8 cellular contexts compared by ENCODE assay signal in the genomic region with DNA sequence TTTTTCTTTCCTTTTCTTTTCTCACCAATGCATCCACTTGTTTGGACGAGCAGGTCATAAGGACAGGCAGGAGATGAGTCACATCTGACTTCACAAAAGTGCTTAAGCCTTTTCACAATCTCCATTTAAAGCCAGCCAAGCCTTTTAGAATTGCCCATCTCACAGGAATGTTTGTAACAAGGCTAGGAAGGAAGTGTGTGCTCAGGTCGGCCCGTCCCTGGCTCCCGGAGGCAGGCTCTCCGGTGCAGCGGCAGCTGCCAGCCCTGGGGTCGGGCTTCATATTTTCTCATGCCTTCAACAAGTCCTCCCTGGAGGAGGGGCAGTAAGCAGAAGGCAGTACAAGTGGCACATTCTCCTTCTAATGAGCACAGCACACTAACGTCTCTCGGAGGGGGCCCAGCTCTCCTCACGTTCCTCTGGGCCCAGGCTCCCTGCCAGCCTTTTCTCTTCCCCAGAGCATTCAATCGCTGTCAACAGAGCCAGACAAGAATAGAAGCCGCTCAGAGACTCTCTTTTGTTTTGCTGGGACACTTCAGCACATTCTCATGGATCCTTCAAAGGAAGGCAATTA.
A peak's percentile ranks its signal among the peaks of the same experiment; 100 is the strongest.
DNase-seq lines count a peak whose midpoint lies in the region; ATAC-seq and TF ChIP-seq lines count a peak whose summit lies in the region.

No MANE protein-coding gene starts in this region.

- H3K4me2 ChIP-seq in HCT116 (ENCODE audit: low read length), result 0 out of 2 replicates have a peak overlapping the region, but pooled peaks have one; percentile 23

- H3K27ac ChIP-seq in HCT116 (ENCODE audit: low read depth, low read length), result no peak overlapping the region
- H3K27ac ChIP-seq in adrenal gland, result peak overlapping the region in 4 of 5 donors; percentile 49 to 86 (median 74)
- peak overlapping the region; percentile 85 to 91 for H3K27ac ChIP-seq in right atrium auricular region
- peak overlapping the region; percentile 77 for H3K27ac ChIP-seq in skeletal muscle tissue (ENCODE audit: low read depth, low read length)

- H3K9me3 ChIP-seq in HCT116 (ENCODE audit: control insufficient read depth in 1 of 2, insufficient read depth in 1 of 2, low read depth in 1 of 2, low read length in 2 of 2), result no peaks in the 10 kb centered on the region
- no peaks in the 10 kb centered on the region for H3K9me3 ChIP-seq in adrenal gland (replicated peaks in 1 of 3)
- no peaks in the 10 kb centered on the region for H3K9me3 ChIP-seq in right atrium auricular region
- H3K9me3 ChIP-seq in skeletal muscle tissue (ENCODE audit: control insufficient read depth in 3 of 3, low read length in 3 of 3), result no peaks in the 10 kb centered on the region

- no peak for TF ChIP-seq CTCF in HCT116 (IDR thresholded peaks at IDR 0.05 in 2 of 3, conservative IDR thresholded peaks at IDR 0.05 in 1 of 3; ENCODE audit: borderline replicate concordance in 1 of 3, insufficient read depth in 1 of 3, low read depth in 2 of 3, low read length in 2 of 3)
- no peak for TF ChIP-seq CTCF in adrenal gland (IDR thresholded peaks at IDR 0.05)
- no peak for TF ChIP-seq CTCF in right atrium auricular region (IDR thresholded peaks at IDR 0.05)

- no peaks in the 10 kb centered on the region for H3K79me2 ChIP-seq in HCT116 (ENCODE audit: insufficient read depth, low read length)

- H3K9ac ChIP-seq in HCT116 (ENCODE audit: low read length) (no peak overlapping the region), skeletal muscle tissue (ENCODE audit: low read depth in 1 of 3, low read length in 3 of 3) (peak overlapping the region; percentile 20 to 81 (median 54))

- POLR2A ChIA-PET in HCT116 (lab: Charles Lee), result no interaction called here

- no peaks in the 10 kb centered on the region for H3K27me3 ChIP-seq in HCT116 (ENCODE audit: insufficient read depth, low read length)
- H3K27me3 ChIP-seq in adrenal gland, result no peaks in the 10 kb centered on the region
- no peaks in the 10 kb centered on the region for H3K27me3 ChIP-seq in right atrium auricular region
- no peaks in the 10 kb centered on the region for H3K27me3 ChIP-seq in skeletal muscle tissue (ENCODE audit: control insufficient read depth in 3 of 3, insufficient read depth in 3 of 3, low read length in 3 of 3)

- CTCF ChIA-PET in HCT116 (lab: Charles Lee), result no interaction called here

- H3K4me1 ChIP-seq in HCT116 (ENCODE audit: control insufficient read depth in 1 of 2, insufficient read depth in 2 of 2, low read length in 2 of 2) (peaks cover 2 to 10% of the 10 kb centered on the region in 2 experiments; a peak in 1 of 4 replicates), adrenal gland (replicated peaks in 1 of 2) (peaks cover 4 to 13% of the 10 kb centered on the region in 2 donors), right atrium auricular region (peaks cover 0 to 50% of the 10 kb centered on the region in 2 donors), skeletal muscle tissue (ENCODE audit: control insufficient read depth in 3 of 3, insufficient read depth in 3 of 3, low read length in 3 of 3) (peaks cover 21 to 39% (median 38%) of the 10 kb centered on the region in 3 donors)

- no peak for TF ChIP-seq RAD21 in HCT116 (IDR thresholded peaks at IDR 0.05; ENCODE audit: low read depth)

- no peaks in the 10 kb centered on the region for H3K9me2 ChIP-seq in HCT116 (ENCODE audit: insufficient read depth)

- 8 to 19% (median 11%) methylated on average over 11 to 12 of the region's 12 CpGs for WGBS in adrenal gland, 4 donors

- intact Hi-C loops in HCT116 (cut with micrococcal nuclease) (no loop called here), adrenal gland (cut with DNase I) (no loop called here)

- H3K36me3 ChIP-seq in HCT116 (ENCODE audit: control insufficient read depth in 1 of 2, insufficient read depth in 2 of 2, low read length in 2 of 2) (no peaks in the 10 kb centered on the region), adrenal gland (replicated peaks in 1 of 2) (no peaks in the 10 kb centered on the region), right atrium auricular region (no peaks in the 10 kb centered on the region), skeletal muscle tissue (ENCODE audit: control insufficient read depth in 3 of 3, insufficient read depth in 3 of 3, low read length in 3 of 3) (no peaks in the 10 kb centered on the region)

- RAD21 ChIA-PET in HCT116 (lab: Charles Lee; ENCODE audit: low non-redundant PET in 1 of 2, low total read pairs in 2 of 2, uncharacterized antibody in 2 of 2, unreplicated experiment in 2 of 2), result no interaction called here

- no peak for TF ChIP-seq POLR2A in HCT116 (IDR thresholded peaks at IDR 0.05; ENCODE audit: borderline replicate concordance, extremely low read depth, insufficient read depth, insufficient read length)
- TF ChIP-seq POLR2A in adrenal gland (IDR thresholded peaks at IDR 0.05), result peak in 1 of 2 donors; percentile 62

- H2AFZ ChIP-seq in HCT116 (ENCODE audit: low read depth, low read length, poor library complexity, severe bottlenecking), result no peak overlapping the region

- BruUV-seq in HCT116 (replicated peaks; lab: Mats Ljungman, UMichigan), result no TSS peak

- DNase-seq in HCT116 (ENCODE audit: low read depth, low spot score) (no peak), adrenal gland (peak in 6 of 7 donors; percentile 60 to 80 (median 64)), right atrium auricular region (ENCODE audit: low spot score) (peak; percentile 75), SKM-1 (lab: John Stamatoyannopoulos, UW; ENCODE audit: unreplicated experiment) (no peak), GF-D8 (lab: John Stamatoyannopoulos, UW) (no peak)
- no peak for DNase-seq in stimulated activated CD4-positive, alpha-beta T cell treated with anti-CD3 and anti-CD28 coated beads, Interleukin-1b, Interleukin-23, amount 100 ng/mL, for 48 hours

- no peaks in the 10 kb centered on the region for H4K20me1 ChIP-seq in HCT116 (ENCODE audit: insufficient read depth)

- H3K4me3 ChIP-seq in HCT116 (replicated peaks in 1 of 2; ENCODE audit: low read depth in 1 of 2, low read length in 2 of 2), result no peak overlapping the region
- peak overlapping the region in 1 of 4 donors; percentile 28 for H3K4me3 ChIP-seq in adrenal gland
- peak overlapping the region; percentile 3 to 10 for H3K4me3 ChIP-seq in right atrium auricular region
- peak overlapping the region in 2 of 3 donors; percentile 17 to 56 for H3K4me3 ChIP-seq in skeletal muscle tissue (ENCODE audit: low read length in 3 of 3)

- ATAC-seq in HCT116 (no peak), HG02571 (IDR thresholded peaks at IDR 0.05; ENCODE audit: unreplicated experiment) (no peak)

TF ChIP-seq in HCT116, 20 proteins besides CTCF, POLR2A, EP300 and RAD21:
- TF ChIP-seq TCF7L2 (IDR thresholded peaks at IDR 0.05; ENCODE audit: borderline replicate concordance, extremely low read depth, insufficient read depth, insufficient read length) (no peak), EZH2phosphoT487 (IDR thresholded peaks at IDR 0.05; ENCODE audit: borderline replicate concordance) (no peak), SRF (IDR thresholded peaks at IDR 0.05; ENCODE audit: low read depth) (no peak), CEBPB (IDR thresholded peaks at IDR 0.05; ENCODE audit: low read depth) (no peak), FOSL1 (IDR thresholded peaks at IDR 0.05; ENCODE audit: low read depth) (no peak), EZH2 (IDR thresholded peaks at IDR 0.05) (no peak), ZFX (IDR thresholded peaks at IDR 0.05) (no peak), POLR2AphosphoS5 (IDR thresholded peaks at IDR 0.05; ENCODE audit: low read depth, low read length) (no peak), REST (IDR thresholded peaks at IDR 0.05; ENCODE audit: low read depth) (no peak), ZNF274 (IDR thresholded peaks at IDR 0.05; ENCODE audit: low read depth, low read length) (no peak), ZBTB33 (IDR thresholded peaks at IDR 0.05; ENCODE audit: extremely low read depth, insufficient replicate concordance, low read length) (no peak), YY1 (IDR thresholded peaks at IDR 0.05; ENCODE audit: extremely low read depth, insufficient replicate concordance, low read depth, low read length) (no peak)

Comparison
In these comparisons a context has a peak if more than half of its experiments do, and no peak if none do; other contexts are left out.
1. DNase-seq: peak in adrenal gland (6 of 7) and right atrium auricular region (single experiment); none in HCT116 (single experiment), SKM-1 (single experiment), stimulated activated CD4-positive, alpha-beta T cell treated with anti-CD3 and anti-CD28 coated beads, Interleukin-1b, Interleukin-23, amount 100 ng/mL, for 48 hours (single experiment) and GF-D8 (single experiment).
2. H3K4me3 ChIP-seq: peak in right atrium auricular region (2 of 2) and skeletal muscle tissue (2 of 3); none in HCT116 (0 of 2).